19 cellular contexts compared by ENCODE assay signal in genomic region chr2:236550298-236550697, GRCh38. TPM values are rescaled to one million over a fixed set of nuclear protein-coding genes. Genes with fewer than 3 reads are reported as not detected.
DNase-seq lines count a peak whose midpoint lies in the region; ATAC-seq and TF ChIP-seq lines count a peak whose summit lies in the region.
"Had no signal": no experiment of that assay in that cellular context is flagged by ENCODE, and none has a peak within 500 bp of the region (broad histone marks: within the 10 kb centered on the region; RNA-seq: fewer than 3 reads in every experiment).

No MANE protein-coding gene starts in this region.

- intact Hi-C loops in activated CD8-positive, alpha-beta T cell treated with anti-CD3 and anti-CD28 coated beads for 36 hours (cut with micrococcal nuclease), result no loop called here

- H3K36me3 Mint-ChIP-seq in activated naive CD4-positive, alpha-beta T cell treated with anti-CD3 and anti-CD28 coated beads, Interleukin-2, amount 10 ng/mL, durations not matched to agents 7 days and 5 days, result peaks cover 70% of the 10 kb centered on the region
- peaks cover 23% of the 10 kb centered on the region for H3K36me3 Mint-ChIP-seq in activated CD8-positive, alpha-beta T cell treated with anti-CD3 and anti-CD28 coated beads for 36 hours (ENCODE audit: low read depth)
- H3K36me3 Mint-ChIP-seq in stimulated activated effector memory CD8-positive, alpha-beta T cell treated with anti-CD3 and anti-CD28 coated beads, Interleukin-12 subunit alpha, Interleukin-12 subunit beta, amount 100 ng/mL, for 72 hours, result peaks cover 6% of the 10 kb centered on the region

- POLR2A ChIA-PET in activated CD8-positive, alpha-beta T cell treated with anti-CD3 and anti-CD28 coated beads for 36 hours (lab: Charles Lee), result no interaction called here

- peaks cover 99% of the 10 kb centered on the region for H3K4me1 Mint-ChIP-seq in activated naive CD4-positive, alpha-beta T cell treated with anti-CD3 and anti-CD28 coated beads, Interleukin-2, amount 10 ng/mL, durations not matched to agents 7 days and 5 days
- H3K4me1 Mint-ChIP-seq in activated CD8-positive, alpha-beta T cell treated with anti-CD3 and anti-CD28 coated beads for 36 hours (ENCODE audit: low read depth), result peaks cover 96% of the 10 kb centered on the region
- peaks cover 96% of the 10 kb centered on the region for H3K4me1 Mint-ChIP-seq in stimulated activated effector memory CD8-positive, alpha-beta T cell treated with anti-CD3 and anti-CD28 coated beads, Interleukin-12 subunit alpha, Interleukin-12 subunit beta, amount 100 ng/mL, for 72 hours

- ATAC-seq in HG02798 (IDR thresholded peaks at IDR 0.05; ENCODE audit: poor library complexity, unreplicated experiment), result peak; percentile 13
- no peak for ATAC-seq in activated CD8-positive, alpha-beta T cell treated with anti-CD3 and anti-CD28 coated beads for 36 hours
- no peak for ATAC-seq in stimulated activated effector memory CD8-positive, alpha-beta T cell treated with anti-CD3 and anti-CD28 coated beads, Interleukin-12 subunit alpha, Interleukin-12 subunit beta, amount 100 ng/mL, for 72 hours
- ATAC-seq: left lung, mucosa of descending colon had no signal

- H3K9me3 Mint-ChIP-seq in activated naive CD4-positive, alpha-beta T cell treated with anti-CD3 and anti-CD28 coated beads, Interleukin-2, amount 10 ng/mL, durations not matched to agents 7 days and 5 days, result peaks cover 30% of the 10 kb centered on the region
- peaks cover 18% of the 10 kb centered on the region for H3K9me3 Mint-ChIP-seq in activated CD8-positive, alpha-beta T cell treated with anti-CD3 and anti-CD28 coated beads for 36 hours
- peaks cover 7% of the 10 kb centered on the region for H3K9me3 Mint-ChIP-seq in stimulated activated effector memory CD8-positive, alpha-beta T cell treated with anti-CD3 and anti-CD28 coated beads, Interleukin-12 subunit alpha, Interleukin-12 subunit beta, amount 100 ng/mL, for 72 hours

- no peak for DNase-seq in activated naive CD4-positive, alpha-beta T cell treated with anti-CD3 and anti-CD28 coated beads, Interleukin-2, amount 10 ng/mL, durations not matched to agents 7 days and 5 days
- DNase-seq in activated naive CD4-positive, alpha-beta T cell treated with anti-CD3 and anti-CD28 coated beads, Interleukin-2, amount 50 U/mL, for 16 hours, result no peak
- no peak for DNase-seq in activated CD8-positive, alpha-beta T cell treated with anti-CD3 and anti-CD28 coated beads for 36 hours
- DNase-seq in stimulated activated effector memory CD8-positive, alpha-beta T cell treated with anti-CD3 and anti-CD28 coated beads, Interleukin-12 subunit alpha, Interleukin-12 subunit beta, amount 100 ng/mL, for 72 hours (ENCODE audit: low spot score in 2 of 2), result no peak
- no peak for DNase-seq in kidney glomerular epithelial cell (lab: John Stamatoyannopoulos, UW)
- DNase-seq in effector CD8-positive, alpha-beta T cell (lab: John Stamatoyannopoulos, UW), result no peak
- no peak for DNase-seq in DMS153 (lab: John Stamatoyannopoulos, UW)
- DNase-seq: activated CD8-positive, alpha-beta memory T cell treated with anti-CD3 and anti-CD28 coated beads, Interleukin-2, amount 50 U/mL, for 4 hours; cerebellar nuclear complex; effector memory CD4-positive, alpha-beta T cell; glutamatergic neuron; left lung; mucosa of descending colon; MV-4-11; NCI-H1930; retina; RPMI8226 had no signal

- H3K27ac Mint-ChIP-seq in activated naive CD4-positive, alpha-beta T cell treated with anti-CD3 and anti-CD28 coated beads, Interleukin-2, amount 10 ng/mL, durations not matched to agents 7 days and 5 days, result peak overlapping the region; percentile 52
- peak overlapping the region; percentile 51 for H3K27ac Mint-ChIP-seq in activated CD8-positive, alpha-beta T cell treated with anti-CD3 and anti-CD28 coated beads for 36 hours
- H3K27ac Mint-ChIP-seq in stimulated activated effector memory CD8-positive, alpha-beta T cell treated with anti-CD3 and anti-CD28 coated beads, Interleukin-12 subunit alpha, Interleukin-12 subunit beta, amount 100 ng/mL, for 72 hours, result peak overlapping the region; percentile 83

- TF ChIP-seq CTCF in activated CD8-positive, alpha-beta T cell treated with anti-CD3 and anti-CD28 coated beads for 36 hours (IDR thresholded peaks at IDR 0.05), result no peak

- H3K27me3 Mint-ChIP-seq in activated naive CD4-positive, alpha-beta T cell treated with anti-CD3 and anti-CD28 coated beads, Interleukin-2, amount 10 ng/mL, durations not matched to agents 7 days and 5 days, result no peaks in the 10 kb centered on the region
- H3K27me3 Mint-ChIP-seq in activated CD8-positive, alpha-beta T cell treated with anti-CD3 and anti-CD28 coated beads for 36 hours, result no peaks in the 10 kb centered on the region
- H3K27me3 Mint-ChIP-seq: activated CD4-positive, alpha-beta T cell treated with anti-CD3 and anti-CD28 coated beads for 36 hours had no signal

- CTCF ChIA-PET in activated naive CD4-positive, alpha-beta T cell treated with anti-CD3 and anti-CD28 coated beads, Interleukin-2, amount 10 ng/mL, durations not matched to agents 7 days and 5 days (lab: Charles Lee), result interaction anchor here (1.6 to 3.5 kb wide), 2 partner anchors 19 to 37 kb away, joined by 5 to 14 read pairs; partner anchors contain the start of gene ACKR3
- CTCF ChIA-PET in activated CD8-positive, alpha-beta T cell treated with anti-CD3 and anti-CD28 coated beads for 36 hours (lab: Charles Lee), result interaction anchor here (1.1 to 1.5 kb wide), 2 partner anchors 14 to 18 kb away, joined by 3 to 4 read pairs; no protein-coding TSS in a partner anchor

- H3K4me3 Mint-ChIP-seq in activated naive CD4-positive, alpha-beta T cell treated with anti-CD3 and anti-CD28 coated beads, Interleukin-2, amount 10 ng/mL, durations not matched to agents 7 days and 5 days, result no peak overlapping the region
- H3K4me3 Mint-ChIP-seq in activated CD8-positive, alpha-beta T cell treated with anti-CD3 and anti-CD28 coated beads for 36 hours, result no peak overlapping the region
- H3K4me3 Mint-ChIP-seq in stimulated activated effector memory CD8-positive, alpha-beta T cell treated with anti-CD3 and anti-CD28 coated beads, Interleukin-12 subunit alpha, Interleukin-12 subunit beta, amount 100 ng/mL, for 72 hours, result peak overlapping the region; percentile 56
- H3K4me3 Mint-ChIP-seq: activated CD4-positive, alpha-beta T cell treated with anti-CD3 and anti-CD28 coated beads for 36 hours had no signal

RNA-seq across cellular contexts. Expression of gene ACKR3, which starts 19.3 kb away (rescaled TPM):
- 1 to 10 TPM; 2.4 to 3.4 TPM for total RNA-seq in activated CD8-positive, alpha-beta T cell treated with anti-CD3 and anti-CD28 coated beads for 36 hours
